8 cellular contexts compared by ENCODE assay signal in the genomic region with DNA sequence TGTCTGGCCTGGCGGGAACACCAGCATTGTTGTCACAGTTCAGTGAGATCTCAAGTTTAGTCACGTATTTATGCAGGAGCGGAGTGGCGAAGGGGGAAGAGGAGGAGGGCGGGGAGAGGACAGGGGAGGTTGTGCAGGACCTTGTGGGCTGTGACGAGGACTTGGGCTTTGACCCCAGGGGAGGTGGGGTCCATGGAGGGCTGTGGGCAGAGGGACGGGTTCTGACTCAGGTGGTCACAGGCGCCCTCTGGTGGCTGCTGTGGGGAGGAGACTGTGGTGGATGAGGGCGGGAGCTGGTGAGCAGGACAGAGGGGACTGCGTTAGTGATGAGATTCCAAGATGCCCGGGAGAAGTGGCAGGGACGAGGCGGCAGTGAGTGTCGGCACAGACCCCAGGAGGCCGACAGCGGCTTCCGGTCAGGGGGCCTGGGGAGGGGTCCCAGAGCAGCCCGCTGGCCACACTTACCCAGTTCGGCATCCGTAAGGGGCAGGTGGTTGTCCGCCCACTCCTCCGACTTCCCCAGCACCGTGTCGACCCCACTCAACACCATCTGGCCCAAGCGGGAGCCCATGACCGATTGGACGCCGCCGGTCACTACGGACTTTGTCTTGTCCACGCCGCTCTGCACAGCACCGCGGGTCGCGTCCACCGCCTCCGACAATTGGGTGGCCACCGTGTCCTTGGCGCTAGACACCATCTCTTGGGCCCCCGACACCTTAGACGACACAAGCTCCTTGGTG. TPM values are rescaled to one million over a fixed set of nuclear protein-coding genes. Genes with fewer than 3 reads are reported as not detected.
DNase-seq lines count a peak whose midpoint lies in the region; ATAC-seq, FAIRE-seq and TF ChIP-seq lines count a peak whose summit lies in the region.

No MANE protein-coding gene starts in this region.

- H2AFZ ChIP-seq in SK-N-SH (ENCODE audit: low read depth) = no peak overlapping the region

- WGBS in SK-N-SH (ENCODE audit: low lambda C conversion rate) = 75% methylated on average over 34 of the region's 42 CpGs
- WGBS in heart left ventricle, 4 donors = 76 to 80% (median 77%) methylated on average over 42 of the region's 42 CpGs

- TF ChIP-seq CTCF in SK-N-SH (IDR thresholded peaks at IDR 0.05) (peak; percentile 91), heart left ventricle (IDR thresholded peaks at IDR 0.05) (peak; percentile 80 to 89 (median 86))

- H3K9ac ChIP-seq in SK-N-SH = no peak overlapping the region

- peaks cover 3 to 28% (median 8%) of the 10 kb centered on the region in 3 donors for H3K36me3 Mint-ChIP-seq in CD8-positive, alpha-beta memory T cell

- no peaks in the 10 kb centered on the region for H3K9me2 ChIP-seq in SK-N-SH

- H3K4me2 ChIP-seq in SK-N-SH = no peak overlapping the region

- no peak for TF ChIP-seq POLR2A in heart left ventricle (IDR thresholded peaks at IDR 0.05)

- no peak overlapping the region for H3K27ac ChIP-seq in CD8-positive, alpha-beta memory T cell (ENCODE audit: low read depth, low read length)
- no peak overlapping the region for H3K27ac ChIP-seq in SK-N-SH (ENCODE audit: low read depth in 2 of 2, low read length in 1 of 2)
- no peak overlapping the region for H3K27ac ChIP-seq in heart left ventricle

- H3K27me3 ChIP-seq in CD8-positive, alpha-beta memory T cell (ENCODE audit: insufficient read depth, low read length, poor library complexity, severe bottlenecking) = no peaks in the 10 kb centered on the region
- no peaks in the 10 kb centered on the region for H3K27me3 ChIP-seq in SK-N-SH (ENCODE audit: insufficient read depth)
- H3K27me3 ChIP-seq in heart left ventricle = no peaks in the 10 kb centered on the region

- no peak for TF ChIP-seq EP300 in SK-N-SH (IDR thresholded peaks at IDR 0.05; ENCODE audit: borderline replicate concordance in 1 of 2, low read depth in 1 of 2, low read length in 1 of 2)

- no peaks in the 10 kb centered on the region for H4K20me1 ChIP-seq in SK-N-SH (ENCODE audit: insufficient read depth)

- CTCF ChIA-PET in CD8-positive, alpha-beta memory T cell (lab: Charles Lee) = interaction anchor here (0.6 to 15.9 kb wide), 14 partner anchors 8 to 180 kb away, joined by 3 to 205 read pairs (median 4); partner anchors contain the start of gene PLIN3
- CTCF ChIA-PET in SK-N-SH (lab: Yijun Ruan, JAX) = interaction anchor here (0.6 to 17.9 kb wide), 42 partner anchors 8 to 1875 kb away, joined by 3 to 409 read pairs (median 4); partner anchors contain the start of genes ARRDC5, PLIN3 and TICAM1

- H3K36me3 ChIP-seq in CD8-positive, alpha-beta memory T cell (ENCODE audit: insufficient read depth, low read length) = no peaks in the 10 kb centered on the region
- H3K36me3 ChIP-seq in SK-N-SH (replicated peaks in 1 of 2; ENCODE audit: control insufficient read depth in 1 of 2, insufficient read depth in 2 of 2, low read length in 1 of 2) = peaks cover 8 to 50% of the 10 kb centered on the region in 2 experiments
- peaks cover 0 to 91% (median 37%) of the 10 kb centered on the region in 9 donors for H3K36me3 ChIP-seq in heart left ventricle

- intact Hi-C loops in heart left ventricle (cut with DNase I) = loop anchor here (1.0 to 5.0 kb wide), 5 partner anchors 39 to 114 kb away; no protein-coding TSS in a partner anchor

- FAIRE-seq in HTR-8/SVneo (lab: Jason Lieb, UNC) = no peak

- H3K79me2 ChIP-seq in SK-N-SH (ENCODE audit: insufficient read depth) = 0 out of 2 replicates have a peak, but pooled peaks cover 9% of the 10 kb centered on the region

- no peaks in the 10 kb centered on the region for H3K4me1 ChIP-seq in CD8-positive, alpha-beta memory T cell (ENCODE audit: insufficient read depth, low read length)
- H3K4me1 ChIP-seq in SK-N-SH (ENCODE audit: control insufficient read depth in 1 of 2, insufficient read depth in 2 of 2, low read depth in 1 of 2, low read length in 1 of 2) (no peaks in the 10 kb centered on the region), heart left ventricle (no peaks in the 10 kb centered on the region)

- peak; percentile 60 to 82 (median 68) for DNase-seq in CD8-positive, alpha-beta memory T cell
- peak; percentile 74 for DNase-seq in HTR-8/SVneo (ENCODE audit: insufficient read length, low spot score)
- DNase-seq in SK-N-SH = peak; percentile 94
- DNase-seq in activated naive CD4-positive, alpha-beta T cell treated with anti-CD3 and anti-CD28 coated beads, Interleukin-2, amount 50 U/mL, for 16 hours = peak; percentile 77
- peak; percentile 66 to 87 (median 69) for DNase-seq in heart left ventricle
- DNase-seq in renal cortical epithelial cell (ENCODE audit: low read depth) = peak; percentile 95

- H3F3A ChIP-seq in SK-N-SH (replicated peaks; ENCODE audit: insufficient read depth) = peaks cover 6% of the 10 kb centered on the region

- H3K4me3 ChIP-seq in CD8-positive, alpha-beta memory T cell (ENCODE audit: low read length) = no peak overlapping the region
- H3K4me3 ChIP-seq in SK-N-SH (ENCODE audit: low read depth in 2 of 2, low read length in 1 of 2) (peak overlapping the region in 1 of 2 experiments; percentile 41; a peak in 1 of 4 replicates), heart left ventricle (no peak overlapping the region)

- H3K4me3 Mint-ChIP-seq in CD8-positive, alpha-beta memory T cell = no peak overlapping the region

- peak; percentile 76 for TF ChIP-seq RAD21 in SK-N-SH (IDR thresholded peaks at IDR 0.05; ENCODE audit: low read length)

- peak overlapping the region in 1 of 8 donors; percentile 19 for H3K27ac Mint-ChIP-seq in CD8-positive, alpha-beta memory T cell

- ATAC-seq in heart left ventricle (peak; percentile 69 to 87 (median 83)), GM18861 (IDR thresholded peaks at IDR 0.05; ENCODE audit: unreplicated experiment) (no peak), HG03139 (IDR thresholded peaks at IDR 0.05; ENCODE audit: unreplicated experiment) (no peak)

- no peaks in the 10 kb centered on the region for H3K27me3 Mint-ChIP-seq in CD8-positive, alpha-beta memory T cell

- no peaks in the 10 kb centered on the region for H3K9me3 Mint-ChIP-seq in CD8-positive, alpha-beta memory T cell

- POLR2A ChIA-PET in CD8-positive, alpha-beta memory T cell (lab: Charles Lee) = interaction anchor here (1.1 kb wide), 1 partner anchor 42 kb away, joined by 3 read pairs; no protein-coding TSS in a partner anchor
- POLR2A ChIA-PET in SK-N-SH (lab: Yijun Ruan, JAX) = interaction anchor here (1.4 kb wide), 1 partner anchor 42 kb away, joined by 14 read pairs; no protein-coding TSS in a partner anchor

- H3K4me1 Mint-ChIP-seq in CD8-positive, alpha-beta memory T cell = peaks cover 2 to 4% (median 3%) of the 10 kb centered on the region in 3 donors

- H3K9me3 ChIP-seq in CD8-positive, alpha-beta memory T cell (ENCODE audit: low read length) = no peaks in the 10 kb centered on the region
- H3K9me3 ChIP-seq in SK-N-SH (no peaks in the 10 kb centered on the region), heart left ventricle (no peaks in the 10 kb centered on the region)

TF ChIP-seq in SK-N-SH, 30 proteins besides CTCF, POLR2A, EP300 and RAD21:
- TF ChIP-seq POLR2AphosphoS5 (IDR thresholded peaks at IDR 0.05; ENCODE audit: low read depth, low read length) (no peak), MEF2A (IDR thresholded peaks at IDR 0.05; ENCODE audit: borderline replicate concordance, low read depth) (no peak), SMC3 (IDR thresholded peaks at IDR 0.05; ENCODE audit: low read depth, low read length) (peak; percentile 90)

RNA-seq across cellular contexts. Expression of gene PLIN3, which starts 15.7 kb away (rescaled TPM):
- total RNA-seq in CD8-positive, alpha-beta memory T cell = 10 to 100 TPM; 12.3 to 15.4 TPM
- polyA plus RNA-seq in CD8-positive, alpha-beta memory T cell = 21.6 TPM
- polyA plus RNA-seq in SK-N-SH (2012; rRNA removed) = 129 and 136 TPM in 2 replicates
- 55.6 and 96.3 TPM in 2 replicates for polyA plus RNA-seq in SK-N-SH (2012; cell fraction: cytosol; rRNA removed)
- polyA plus RNA-seq in SK-N-SH (2012; cell fraction: nucleus; rRNA removed) = 67.5 and 82.1 TPM in 2 replicates
- total RNA-seq in heart left ventricle = 10 to 100 TPM; 17.4 to 70.9 (median 22.9) TPM
- 100 to 1,000 TPM in 1 of 2 donors, 1 to 10 TPM in 1; 10.0 to 102 TPM for polyA plus RNA-seq in heart left ventricle
- 348 and 378 TPM in 2 replicates for total RNA-seq in renal cortical epithelial cell

RNA-seq across cellular contexts. Expression of gene TICAM1, which starts 20.2 kb away (rescaled TPM):
- 10 to 100 TPM; 24.4 to 26.5 TPM for total RNA-seq in CD8-positive, alpha-beta memory T cell
- 13.8 TPM for polyA plus RNA-seq in CD8-positive, alpha-beta memory T cell
- polyA plus RNA-seq in SK-N-SH (2012; rRNA removed) (1.8 and 2.7 TPM in 2 replicates), heart left ventricle (1 to 10 TPM; 4.0 to 8.6 TPM)
- polyA plus RNA-seq in SK-N-SH (2012; cell fraction: cytosol; rRNA removed) = 1.9 and 2.6 TPM in 2 replicates
- polyA plus RNA-seq in SK-N-SH (2012; cell fraction: nucleus; rRNA removed) = 2.1 and 3.7 TPM in 2 replicates
- total RNA-seq in heart left ventricle (10 to 100 TPM in 1 of 9 donors, 1 to 10 TPM in 8; 3.7 to 13.6 (median 7.0) TPM), renal cortical epithelial cell (9.0 and 9.6 TPM in 2 replicates)

RNA-seq across cellular contexts. Expression of gene ARRDC5, which starts 51.0 kb away (rescaled TPM):
- 1 to 10 TPM; 1.8 to 2.2 TPM for total RNA-seq in CD8-positive, alpha-beta memory T cell
- polyA plus RNA-seq in CD8-positive, alpha-beta memory T cell = 5.5 TPM
- not detected in 2 replicates for polyA plus RNA-seq in SK-N-SH (2012; rRNA removed)
- polyA plus RNA-seq in SK-N-SH (2012; cell fraction: cytosol; rRNA removed) = not detected in 2 replicates
- polyA plus RNA-seq in SK-N-SH (2012; cell fraction: nucleus; rRNA removed) = 0.04 TPM in 1 of 2 replicates, not detected in the other
- total RNA-seq in heart left ventricle = under 1 TPM in 2 of 9 donors, not detected in 7; 0.43 to 0.70 TPM
- polyA plus RNA-seq in heart left ventricle = under 1 TPM in 1 of 2 donors, not detected in 1; 0.04 TPM
- not detected in 2 replicates for total RNA-seq in renal cortical epithelial cell

RNA-seq across cellular contexts. Expression of gene UHRF1, which starts 57.6 kb away (rescaled TPM):
- 100 to 1,000 TPM; 212 to 218 TPM for total RNA-seq in CD8-positive, alpha-beta memory T cell
- 0.35 TPM for polyA plus RNA-seq in CD8-positive, alpha-beta memory T cell
- polyA plus RNA-seq in SK-N-SH (2012; rRNA removed) (23.9 and 43.4 TPM in 2 replicates), heart left ventricle (under 1 TPM; 0.34 to 0.69 TPM)
- 22.9 and 34.0 TPM in 2 replicates for polyA plus RNA-seq in SK-N-SH (2012; cell fraction: cytosol; rRNA removed)
- polyA plus RNA-seq in SK-N-SH (2012; cell fraction: nucleus; rRNA removed) = 57.4 and 61.6 TPM in 2 replicates
- total RNA-seq in heart left ventricle (1 to 10 TPM in 2 of 9 donors, under 1 TPM in 7; 0.25 to 8.9 (median 0.89) TPM), renal cortical epithelial cell (18.0 and 26.2 TPM in 2 replicates)

Comparison
In these comparisons a context has a peak if more than half of its experiments do, and no peak if none do; other contexts are left out.
1. ATAC-seq: peak in heart left ventricle (4 of 4); none in GM18861 (single experiment) and HG03139 (single experiment).
2. Peak in every context shown above with its lines, with median percentiles within 50 percentile points of each other: DNase-seq.